12 cellular contexts compared by ENCODE assay signal in the genomic region with DNA sequence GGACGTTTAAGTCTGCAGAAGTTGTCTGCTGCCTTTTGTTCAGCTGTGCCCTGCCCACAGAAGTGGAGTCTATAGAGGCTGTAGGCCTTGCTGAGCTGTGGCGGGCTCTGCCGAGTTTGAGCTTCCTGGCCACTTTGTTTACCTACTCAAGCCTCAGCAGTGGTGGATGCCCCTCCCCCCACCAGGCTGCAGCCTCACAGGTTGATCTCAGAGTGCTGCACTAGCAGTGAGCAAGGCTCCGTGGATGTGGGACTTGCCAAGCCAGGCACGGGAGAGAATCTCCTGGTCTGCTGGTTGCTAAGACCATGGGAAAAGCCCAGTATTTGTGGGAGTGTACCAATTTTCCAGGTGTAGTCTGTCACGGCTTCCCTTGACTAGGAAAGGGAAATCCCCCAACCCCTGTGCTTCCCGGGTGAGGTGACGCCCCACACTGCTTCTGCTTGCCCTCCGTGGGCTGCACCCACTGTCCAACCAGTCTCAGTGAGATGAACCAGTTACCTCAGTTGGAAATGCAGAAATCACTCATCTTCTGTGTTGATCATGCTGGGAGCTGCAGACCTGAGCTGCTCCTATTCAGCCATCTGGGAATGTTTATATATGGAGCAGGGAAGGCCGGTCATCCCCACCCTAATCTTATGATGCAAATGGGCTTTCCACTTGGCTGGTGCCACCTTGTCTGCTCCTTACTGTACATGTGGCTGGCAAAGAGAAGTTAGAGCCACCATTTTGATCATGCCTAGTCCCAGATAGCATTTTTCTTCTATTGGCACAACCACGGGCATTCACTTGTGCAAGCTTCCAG.
DNase-seq lines count a peak whose midpoint lies in the region; TF ChIP-seq lines count a peak whose summit lies in the region.
"Had no signal": no experiment of that assay in that cellular context is flagged by ENCODE, and none has a peak within 500 bp of the region (broad histone marks: within the 10 kb centered on the region; RNA-seq: fewer than 3 reads in every experiment).

No MANE protein-coding gene starts in this region.

- peak in 4 of 6 experiments; percentile 16 to 41 (median 28) for DNase-seq in stimulated activated naive CD4-positive, alpha-beta T cell (lab: John Stamatoyannopoulos, UW)
- no peak for DNase-seq in stimulated activated naive CD4-positive, alpha-beta T cell treated with Interleukin-2 at 50 U/mL for 16 hours (lab: John Stamatoyannopoulos, UW)
- DNase-seq in NCI-H774 (lab: John Stamatoyannopoulos, UW) = peak; percentile 71
- peak; percentile 69 for DNase-seq in islet precursor cell
- no peak for DNase-seq in NK-92 (lab: John Stamatoyannopoulos, UW; ENCODE audit: unreplicated experiment)
- no peak for DNase-seq in immature natural killer cell
- no peak for DNase-seq in Kasumi-1 (lab: John Stamatoyannopoulos, UW)
- no peak for DNase-seq in glutamatergic neuron
- DNase-seq: activated effector memory CD4-positive, alpha-beta T cell treated with Interleukin-2 at 50 U/mL for 16 hours; HCEC 1CT; left cardiac atrium; posterior cingulate gyrus had no signal

- H3K4me3 Mint-ChIP-seq in immature natural killer cell (no peak overlapping the region), glutamatergic neuron (ENCODE audit: unreplicated experiment) (no peak overlapping the region)

- H3K36me3 Mint-ChIP-seq in immature natural killer cell = no peaks in the 10 kb centered on the region
- H3K36me3 Mint-ChIP-seq in glutamatergic neuron (ENCODE audit: unreplicated experiment) = no peaks in the 10 kb centered on the region

- H3K4me1 Mint-ChIP-seq in immature natural killer cell (peaks cover 0 to 4% of the 10 kb centered on the region in 2 donors), glutamatergic neuron (ENCODE audit: low read depth, unreplicated experiment) (peaks cover 2% of the 10 kb centered on the region)

- H3K27me3 Mint-ChIP-seq in immature natural killer cell (ENCODE audit: low read depth in 3 of 3) (peaks cover 0 to 7% (median 4%) of the 10 kb centered on the region in 3 donors), glutamatergic neuron (ENCODE audit: unreplicated experiment) (no peaks in the 10 kb centered on the region)

- peaks cover 0 to 1% (median 0%) of the 10 kb centered on the region in 6 donors for H3K9me3 Mint-ChIP-seq in immature natural killer cell
- H3K9me3 Mint-ChIP-seq in glutamatergic neuron (ENCODE audit: unreplicated experiment) = peaks cover 6% of the 10 kb centered on the region

- no peak overlapping the region for H3K27ac Mint-ChIP-seq in immature natural killer cell
- no peak overlapping the region for H3K27ac Mint-ChIP-seq in glutamatergic neuron (ENCODE audit: unreplicated experiment)

- no peak for TF ChIP-seq CTCF in glutamatergic neuron (IDR thresholded peaks at IDR 0.05; ENCODE audit: partially characterized antibody, unreplicated experiment)

Comparison
In these comparisons a context has a peak if more than half of its experiments do, and no peak if none do; other contexts are left out.
1. DNase-seq: peak in stimulated activated naive CD4-positive, alpha-beta T cell (4 of 6), NCI-H774 (single experiment) and islet precursor cell (single experiment); none in stimulated activated naive CD4-positive, alpha-beta T cell treated with Interleukin-2 at 50 U/mL for 16 hours (single experiment), NK-92 (single experiment), immature natural killer cell (0 of 3), Kasumi-1 (0 of 2) and glutamatergic neuron (single experiment).